8 cellular contexts compared by ENCODE assay signal in the genomic region with DNA sequence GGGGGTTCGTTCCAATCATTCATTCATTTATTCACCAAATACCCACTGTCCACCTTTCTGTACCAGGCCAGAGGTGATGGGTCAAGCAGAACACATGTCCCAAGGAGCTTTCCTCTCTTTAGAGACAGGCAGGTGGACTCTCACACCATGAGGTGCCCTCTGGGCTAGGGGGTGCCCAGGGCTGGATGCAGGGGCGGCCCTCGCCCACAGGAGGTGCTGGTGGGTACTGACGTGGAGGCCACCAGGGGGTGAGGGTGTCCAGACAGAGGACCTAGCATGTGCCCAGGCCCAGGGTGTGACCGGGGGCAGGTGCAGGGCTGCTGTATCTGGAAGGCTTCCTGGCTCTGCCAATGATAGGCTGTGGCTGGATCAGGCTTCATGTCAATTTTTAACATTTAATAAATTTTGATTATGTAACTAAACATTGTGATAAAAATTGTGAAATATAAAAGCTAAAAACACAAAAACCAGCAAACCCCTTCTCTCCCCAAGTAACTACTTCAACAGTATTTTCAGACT.
DNase-seq lines count a peak whose midpoint lies in the region; ATAC-seq and TF ChIP-seq lines count a peak whose summit lies in the region.
"Not testable (repeated sequence)": the region's sequence is repeated elsewhere in the genome, so short reads cannot be mapped to it uniquely, and the experiment has no call there.

No MANE protein-coding gene starts in this region.

- not testable (repeated sequence) for DNase-seq in A673 (ENCODE audit: low spot score); GM06990 (ENCODE audit: extremely low read depth, insufficient read length); HFFc6; RWPE2 (ENCODE audit: low spot score); brain microvascular endothelial cell
- peak; percentile 32 for DNase-seq in activated CD8-positive, alpha-beta T cell treated with anti-CD3 and anti-CD28 coated beads for 36 hours
- peak; percentile 37 for DNase-seq in islet precursor cell
- DNase-seq in stimulated activated naive B cell treated with anti-CD40 and anti-IgM and Interleukin-4, amounts not matched to agents 10 μg/mL and 1 μg/mL and 100 μg/mL, for 72 hours = peak; percentile 18

- H3K36me3 ChIP-seq in A673 (ENCODE audit: insufficient read depth, low read length, poor library complexity, severe bottlenecking); GM06990 (ENCODE audit: control insufficient read depth, insufficient read depth, low read length); RWPE2 (ENCODE audit: low read depth); brain microvascular endothelial cell (replicated peaks): not testable (repeated sequence)

- ATAC-seq in RWPE2 (ENCODE audit: low read depth) = peak; percentile 39; the same call in 1 of the 3 replicates
- ATAC-seq in activated CD8-positive, alpha-beta T cell treated with anti-CD3 and anti-CD28 coated beads for 36 hours; stimulated activated naive B cell treated with anti-CD40 and anti-IgM and Interleukin-4, amounts not matched to agents 10 μg/mL and 1 μg/mL and 100 μg/mL, for 72 hours (replicated peaks): not testable (repeated sequence)

- H3K27ac Mint-ChIP-seq in HFFc6; activated CD8-positive, alpha-beta T cell treated with anti-CD3 and anti-CD28 coated beads for 36 hours; stimulated activated naive B cell treated with anti-CD40 and anti-IgM and Interleukin-4, amounts not matched to agents 10 μg/mL and 1 μg/mL and 100 μg/mL, for 72 hours: not testable (repeated sequence)

- H3K27me3 ChIP-seq in A673 (replicated peaks; ENCODE audit: insufficient read depth, low read depth, low read length, poor library complexity); GM06990 (replicated peaks; ENCODE audit: control insufficient read depth, insufficient read depth, low read length); RWPE2 (ENCODE audit: insufficient read depth, poor library complexity, severe bottlenecking); brain microvascular endothelial cell (replicated peaks): not testable (repeated sequence)

- H3K4me1 Mint-ChIP-seq in HFFc6 (ENCODE audit: low read depth); stimulated activated naive B cell treated with anti-CD40 and anti-IgM and Interleukin-4, amounts not matched to agents 10 μg/mL and 1 μg/mL and 100 μg/mL, for 72 hours: not testable (repeated sequence)
- peaks cover 11% of the 10 kb centered on the region for H3K4me1 Mint-ChIP-seq in activated CD8-positive, alpha-beta T cell treated with anti-CD3 and anti-CD28 coated beads for 36 hours (ENCODE audit: low read depth)

- not testable (repeated sequence) for H3K4me1 ChIP-seq in A673 (ENCODE audit: insufficient read depth, low read length, poor library complexity, severe bottlenecking); RWPE2 (ENCODE audit: insufficient read depth, poor library complexity, severe bottlenecking)

- H3K4me3 ChIP-seq in A673 (ENCODE audit: low read depth, low read length, poor library complexity, severe bottlenecking); GM06990 (replicated peaks; ENCODE audit: low read depth, low read length); RWPE2 (ENCODE audit: severe bottlenecking); brain microvascular endothelial cell (ENCODE audit: low read depth, low read length): not testable (repeated sequence)

- TF ChIP-seq CTCF in A673 (conservative IDR thresholded peaks at IDR 0.05; ENCODE audit: low read depth, low read length) (0 out of 2 replicates have a peak, but pooled peaks have one; percentile 19), GM06990 (IDR thresholded peaks at IDR 0.05; ENCODE audit: insufficient read depth, low read length, poor library complexity, severe bottlenecking) (peak; percentile 16), HFFc6 (IDR thresholded peaks at IDR 0.05) (peak; percentile 32), brain microvascular endothelial cell (IDR thresholded peaks at IDR 0.05; ENCODE audit: low read depth, low read length, missing control alignments) (peak; percentile 27)
- not testable (repeated sequence) for TF ChIP-seq CTCF in RWPE2 (IDR thresholded peaks at IDR 0.05; ENCODE audit: poor library complexity, severe bottlenecking); activated CD8-positive, alpha-beta T cell treated with anti-CD3 and anti-CD28 coated beads for 36 hours (IDR thresholded peaks at IDR 0.05)

- not testable (repeated sequence) for BruUV-seq in A673 (replicated peaks; lab: Mats Ljungman, UMichigan)

- CTCF ChIA-PET in A673 (lab: Charles Lee); activated CD8-positive, alpha-beta T cell treated with anti-CD3 and anti-CD28 coated beads for 36 hours (lab: Charles Lee): not testable (repeated sequence)

- in situ Hi-C loops in brain microvascular endothelial cell (cut with HindIII; ENCODE audit: low pct_ligation_motif_present, low sequenced_read_pairs) = not testable (repeated sequence)

- POLR2A ChIA-PET in A673 (lab: Charles Lee; ENCODE audit: low non-redundant PET); activated CD8-positive, alpha-beta T cell treated with anti-CD3 and anti-CD28 coated beads for 36 hours (lab: Charles Lee): not testable (repeated sequence)

- peaks cover 23% of the 10 kb centered on the region for H3K27me3 Mint-ChIP-seq in HFFc6 (ENCODE audit: insufficient read depth)
- H3K27me3 Mint-ChIP-seq in activated CD8-positive, alpha-beta T cell treated with anti-CD3 and anti-CD28 coated beads for 36 hours; stimulated activated naive B cell treated with anti-CD40 and anti-IgM and Interleukin-4, amounts not matched to agents 10 μg/mL and 1 μg/mL and 100 μg/mL, for 72 hours: not testable (repeated sequence)

- H3K9me3 ChIP-seq in A673 (ENCODE audit: low read depth, low read length, poor library complexity, severe bottlenecking); RWPE2 (ENCODE audit: severe bottlenecking): not testable (repeated sequence)

- H3K9me3 Mint-ChIP-seq in HFFc6; activated CD8-positive, alpha-beta T cell treated with anti-CD3 and anti-CD28 coated beads for 36 hours; stimulated activated naive B cell treated with anti-CD40 and anti-IgM and Interleukin-4, amounts not matched to agents 10 μg/mL and 1 μg/mL and 100 μg/mL, for 72 hours: not testable (repeated sequence)

- not testable (repeated sequence) for H3K36me3 Mint-ChIP-seq in HFFc6 (ENCODE audit: low read depth); activated CD8-positive, alpha-beta T cell treated with anti-CD3 and anti-CD28 coated beads for 36 hours (ENCODE audit: low read depth); stimulated activated naive B cell treated with anti-CD40 and anti-IgM and Interleukin-4, amounts not matched to agents 10 μg/mL and 1 μg/mL and 100 μg/mL, for 72 hours

- H3K4me3 Mint-ChIP-seq in HFFc6; activated CD8-positive, alpha-beta T cell treated with anti-CD3 and anti-CD28 coated beads for 36 hours; stimulated activated naive B cell treated with anti-CD40 and anti-IgM and Interleukin-4, amounts not matched to agents 10 μg/mL and 1 μg/mL and 100 μg/mL, for 72 hours: not testable (repeated sequence)

- intact Hi-C loops in A673 (cut with micrococcal nuclease; ENCODE audit: unreplicated experiment); activated CD8-positive, alpha-beta T cell treated with anti-CD3 and anti-CD28 coated beads for 36 hours (cut with micrococcal nuclease): not testable (repeated sequence)

- not testable (repeated sequence) for H3K27ac ChIP-seq in A673 (ENCODE audit: low read depth, low read length, poor library complexity, severe bottlenecking); RWPE2 (ENCODE audit: poor library complexity, severe bottlenecking); brain microvascular endothelial cell
